In genomic region chr10:103396067-103396788, GRCh38 we compare ENCODE assay signal across 1 cellular context.
TF ChIP-seq lines count a peak whose summit lies in the region.

ATP5MK (minus strand) TSS chr10:103396475; CDS start chr10:103392457, 4,018 bp downstream.
A gene with protein sequence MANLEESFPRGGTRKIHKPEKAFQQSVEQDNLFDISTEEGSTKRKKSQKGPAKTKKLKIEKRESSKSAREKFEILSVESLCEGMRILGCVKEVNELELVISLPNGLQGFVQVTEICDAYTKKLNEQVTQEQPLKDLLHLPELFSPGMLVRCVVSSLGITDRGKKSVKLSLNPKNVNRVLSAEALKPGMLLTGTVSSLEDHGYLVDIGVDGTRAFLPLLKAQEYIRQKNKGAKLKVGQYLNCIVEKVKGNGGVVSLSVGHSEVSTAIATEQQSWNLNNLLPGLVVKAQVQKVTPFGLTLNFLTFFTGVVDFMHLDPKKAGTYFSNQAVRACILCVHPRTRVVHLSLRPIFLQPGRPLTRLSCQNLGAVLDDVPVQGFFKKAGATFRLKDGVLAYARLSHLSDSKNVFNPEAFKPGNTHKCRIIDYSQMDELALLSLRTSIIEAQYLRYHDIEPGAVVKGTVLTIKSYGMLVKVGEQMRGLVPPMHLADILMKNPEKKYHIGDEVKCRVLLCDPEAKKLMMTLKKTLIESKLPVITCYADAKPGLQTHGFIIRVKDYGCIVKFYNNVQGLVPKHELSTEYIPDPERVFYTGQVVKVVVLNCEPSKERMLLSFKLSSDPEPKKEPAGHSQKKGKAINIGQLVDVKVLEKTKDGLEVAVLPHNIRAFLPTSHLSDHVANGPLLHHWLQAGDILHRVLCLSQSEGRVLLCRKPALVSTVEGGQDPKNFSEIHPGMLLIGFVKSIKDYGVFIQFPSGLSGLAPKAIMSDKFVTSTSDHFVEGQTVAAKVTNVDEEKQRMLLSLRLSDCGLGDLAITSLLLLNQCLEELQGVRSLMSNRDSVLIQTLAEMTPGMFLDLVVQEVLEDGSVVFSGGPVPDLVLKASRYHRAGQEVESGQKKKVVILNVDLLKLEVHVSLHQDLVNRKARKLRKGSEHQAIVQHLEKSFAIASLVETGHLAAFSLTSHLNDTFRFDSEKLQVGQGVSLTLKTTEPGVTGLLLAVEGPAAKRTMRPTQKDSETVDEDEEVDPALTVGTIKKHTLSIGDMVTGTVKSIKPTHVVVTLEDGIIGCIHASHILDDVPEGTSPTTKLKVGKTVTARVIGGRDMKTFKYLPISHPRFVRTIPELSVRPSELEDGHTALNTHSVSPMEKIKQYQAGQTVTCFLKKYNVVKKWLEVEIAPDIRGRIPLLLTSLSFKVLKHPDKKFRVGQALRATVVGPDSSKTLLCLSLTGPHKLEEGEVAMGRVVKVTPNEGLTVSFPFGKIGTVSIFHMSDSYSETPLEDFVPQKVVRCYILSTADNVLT (N-terminal part only) (plus strand): TSS chr10:103396626. CDS start chr10:103398427, 1,801 bp downstream.

TF ChIP-seq in HCT116, 20 proteins besides CTCF, POLR2A, EP300 and RAD21 (continued from another document):
- TF ChIP-seq, protein P1, sequence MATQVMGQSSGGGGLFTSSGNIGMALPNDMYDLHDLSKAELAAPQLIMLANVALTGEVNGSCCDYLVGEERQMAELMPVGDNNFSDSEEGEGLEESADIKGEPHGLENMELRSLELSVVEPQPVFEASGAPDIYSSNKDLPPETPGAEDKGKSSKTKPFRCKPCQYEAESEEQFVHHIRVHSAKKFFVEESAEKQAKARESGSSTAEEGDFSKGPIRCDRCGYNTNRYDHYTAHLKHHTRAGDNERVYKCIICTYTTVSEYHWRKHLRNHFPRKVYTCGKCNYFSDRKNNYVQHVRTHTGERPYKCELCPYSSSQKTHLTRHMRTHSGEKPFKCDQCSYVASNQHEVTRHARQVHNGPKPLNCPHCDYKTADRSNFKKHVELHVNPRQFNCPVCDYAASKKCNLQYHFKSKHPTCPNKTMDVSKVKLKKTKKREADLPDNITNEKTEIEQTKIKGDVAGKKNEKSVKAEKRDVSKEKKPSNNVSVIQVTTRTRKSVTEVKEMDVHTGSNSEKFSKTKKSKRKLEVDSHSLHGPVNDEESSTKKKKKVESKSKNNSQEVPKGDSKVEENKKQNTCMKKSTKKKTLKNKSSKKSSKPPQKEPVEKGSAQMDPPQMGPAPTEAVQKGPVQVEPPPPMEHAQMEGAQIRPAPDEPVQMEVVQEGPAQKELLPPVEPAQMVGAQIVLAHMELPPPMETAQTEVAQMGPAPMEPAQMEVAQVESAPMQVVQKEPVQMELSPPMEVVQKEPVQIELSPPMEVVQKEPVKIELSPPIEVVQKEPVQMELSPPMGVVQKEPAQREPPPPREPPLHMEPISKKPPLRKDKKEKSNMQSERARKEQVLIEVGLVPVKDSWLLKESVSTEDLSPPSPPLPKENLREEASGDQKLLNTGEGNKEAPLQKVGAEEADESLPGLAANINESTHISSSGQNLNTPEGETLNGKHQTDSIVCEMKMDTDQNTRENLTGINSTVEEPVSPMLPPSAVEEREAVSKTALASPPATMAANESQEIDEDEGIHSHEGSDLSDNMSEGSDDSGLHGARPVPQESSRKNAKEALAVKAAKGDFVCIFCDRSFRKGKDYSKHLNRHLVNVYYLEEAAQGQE (IDR thresholded peaks at IDR 0.05; ENCODE audit: low read depth): no peak
- TF ChIP-seq EGR1 (IDR thresholded peaks at IDR 0.05; ENCODE audit: low read depth) (peak; percentile 100), CBX3 (IDR thresholded peaks at IDR 0.05; ENCODE audit: low read depth) (no peak), ZFX (IDR thresholded peaks at IDR 0.05) (peak; percentile 72; the same call in 1 of the 2 replicates), ATF3 (IDR thresholded peaks at IDR 0.05) (no peak), CEBPB (IDR thresholded peaks at IDR 0.05; ENCODE audit: low read depth) (no peak), ZNF274 (IDR thresholded peaks at IDR 0.05; ENCODE audit: low read depth, low read length) (no peak), YY1 (IDR thresholded peaks at IDR 0.05; ENCODE audit: extremely low read depth, insufficient replicate concordance, low read depth, low read length) (peak; percentile 78), POLR2AphosphoS5 (IDR thresholded peaks at IDR 0.05; ENCODE audit: low read depth, low read length) (peak; percentile 99)
